8 cellular contexts compared by ENCODE assay signal in genomic region chr22:45688606-45689080, GRCh38. TPM values are rescaled to one million over a fixed set of nuclear protein-coding genes. Genes with fewer than 3 reads are reported as not detected.
A peak's percentile ranks its signal among the peaks of the same experiment; 100 is the strongest.
DNase-seq lines count a peak whose midpoint lies in the region; ATAC-seq and TF ChIP-seq lines count a peak whose summit lies in the region.

No MANE protein-coding gene starts in this region.

- no peak overlapping the region for H3K4me3 Mint-ChIP-seq in brain
- H3K4me3 Mint-ChIP-seq in activated CD4-positive, alpha-beta T cell treated with anti-CD3 and anti-CD28 coated beads, Interleukin-2, amount 10 ng/mL, durations not matched to agents 24 days and 14 days: no peak overlapping the region

- peaks cover 38% of the 10 kb centered on the region for H3K4me1 Mint-ChIP-seq in brain
- peaks cover 7% of the 10 kb centered on the region for H3K4me1 Mint-ChIP-seq in activated CD4-positive, alpha-beta T cell treated with anti-CD3 and anti-CD28 coated beads, Interleukin-2, amount 10 ng/mL, durations not matched to agents 24 days and 14 days

- 14% methylated on average over 4 of the region's 4 CpGs for WGBS in right lobe of liver (ENCODE audit: insufficient coverage, low coverage, low lambda C conversion rate, missing lambda C conversion rate)
- 47 to 53% methylated on average over 4 of the region's 4 CpGs for WGBS in tibial nerve, 2 donors

- H3K36me3 ChIP-seq in right lobe of liver (peaks cover 0 to 15% (median 2%) of the 10 kb centered on the region in 4 donors), tibial nerve (peaks cover 0 to 35% (median 5%) of the 10 kb centered on the region in 3 donors)

- TF ChIP-seq EP300 in tibial nerve (IDR thresholded peaks at IDR 0.05): no peak

- H3K4me1 ChIP-seq in right lobe of liver (peaks cover 0 to 17% (median 3%) of the 10 kb centered on the region in 4 donors), tibial nerve (peaks cover 0 to 64% (median 18%) of the 10 kb centered on the region in 4 donors)

- TF ChIP-seq CTCF in AG10803 (conservative IDR thresholded peaks at IDR 0.05; ENCODE audit: low read length) (no peak), LNCaP clone FGC (IDR thresholded peaks at IDR 0.05; ENCODE audit: control insufficient read depth, extremely low read depth, insufficient read depth) (no peak), brain (conservative IDR thresholded peaks at IDR 0.05) (no peak), right lobe of liver (IDR thresholded peaks at IDR 0.05) (no peak), tibial nerve (IDR thresholded peaks at IDR 0.05) (no peak)

- no peaks in the 10 kb centered on the region for H3K9me3 ChIP-seq in right lobe of liver
- no peaks in the 10 kb centered on the region for H3K9me3 ChIP-seq in tibial nerve

- peak overlapping the region in 3 of 5 experiments; percentile 68 to 78 (median 71) for H3K27ac Mint-ChIP-seq in brain
- no peak overlapping the region for H3K27ac Mint-ChIP-seq in activated CD4-positive, alpha-beta T cell treated with anti-CD3 and anti-CD28 coated beads, Interleukin-2, amount 10 ng/mL, durations not matched to agents 24 days and 14 days

- H3K9me3 Mint-ChIP-seq in brain: no peaks in the 10 kb centered on the region
- H3K9me3 Mint-ChIP-seq in activated CD4-positive, alpha-beta T cell treated with anti-CD3 and anti-CD28 coated beads, Interleukin-2, amount 10 ng/mL, durations not matched to agents 24 days and 14 days: no peaks in the 10 kb centered on the region

- H3K36me3 Mint-ChIP-seq in brain: peaks cover 49% of the 10 kb centered on the region
- peaks cover 22% of the 10 kb centered on the region for H3K36me3 Mint-ChIP-seq in activated CD4-positive, alpha-beta T cell treated with anti-CD3 and anti-CD28 coated beads, Interleukin-2, amount 10 ng/mL, durations not matched to agents 24 days and 14 days (ENCODE audit: low read depth)

- H3K4me3 ChIP-seq in AG10803 (ENCODE audit: low read length) (no peak overlapping the region), LNCaP clone FGC (ENCODE audit: low read depth, low read length) (no peak overlapping the region), right lobe of liver (no peak overlapping the region), tibial nerve (no peak overlapping the region)

- H3K27me3 ChIP-seq in right lobe of liver (no peaks in the 10 kb centered on the region), tibial nerve (no peaks in the 10 kb centered on the region)

- H3K27me3 Mint-ChIP-seq in brain: peaks cover 3% of the 10 kb centered on the region
- H3K27me3 Mint-ChIP-seq in activated CD4-positive, alpha-beta T cell treated with anti-CD3 and anti-CD28 coated beads, Interleukin-2, amount 10 ng/mL, durations not matched to agents 24 days and 14 days: no peaks in the 10 kb centered on the region

- peak; percentile 92 for DNase-seq in AG10803 (ENCODE audit: low read depth)
- peak; percentile 26 for DNase-seq in LNCaP clone FGC (ENCODE audit: low read depth)
- DNase-seq in right lobe of liver: peak in 2 of 3 donors; percentile 44 to 69
- no peak for DNase-seq in activated CD4-positive, alpha-beta T cell treated with anti-CD3 and anti-CD28 coated beads, Interleukin-2, amount 10 ng/mL, durations not matched to agents 24 days and 14 days
- no peak for DNase-seq in activated CD4-positive, alpha-beta T cell treated with anti-CD3 and anti-CD28 coated beads for 1 hour
- no peak for DNase-seq in tibial nerve (ENCODE audit: low spot score in 2 of 2)
- no peak for DNase-seq in NAMALWA (ENCODE audit: low spot score)

- intact Hi-C loops in right lobe of liver (cut with DNase I): no loop called here
- intact Hi-C loops in activated CD4-positive, alpha-beta T cell treated with anti-CD3 and anti-CD28 coated beads, Interleukin-2, amount 10 ng/mL, durations not matched to agents 24 days and 14 days (cut with micrococcal nuclease): no loop called here

- TF ChIP-seq POLR2A in right lobe of liver (IDR thresholded peaks at IDR 0.05) (peak; percentile 26), tibial nerve (IDR thresholded peaks at IDR 0.05) (no peak)

- peak; percentile 85 to 97 (median 94) for ATAC-seq in right lobe of liver

- H3K27ac ChIP-seq in right lobe of liver (peak overlapping the region; percentile 4 to 29 (median 16)), tibial nerve (no peak overlapping the region)

RNA-seq across cellular contexts. Expression of gene ATXN10, which starts 17.0 kb away (rescaled TPM):
- polyA plus RNA-seq in brain (ENCODE audit: insufficient read depth, low read depth, low replicate concordance): 170 TPM
- 100 to 1,000 TPM in 1 of 6 experiments, 10 to 100 TPM in 5; 70.0 to 118 (median 84.3) TPM for total RNA-seq in right lobe of liver
- 121 and 122 TPM in 2 replicates for total RNA-seq in activated CD4-positive, alpha-beta T cell treated with anti-CD3 and anti-CD28 coated beads, Interleukin-2, amount 10 ng/mL, durations not matched to agents 24 days and 14 days
- total RNA-seq in tibial nerve: 100 to 1,000 TPM; 163 to 197 (median 178) TPM

Comparison
In these comparisons a context has a peak if more than half of its experiments do, and no peak if none do; other contexts are left out.
1. DNase-seq: peak in AG10803 (single experiment), LNCaP clone FGC (single experiment) and right lobe of liver (2 of 3); none in activated CD4-positive, alpha-beta T cell treated with anti-CD3 and anti-CD28 coated beads, Interleukin-2, amount 10 ng/mL, durations not matched to agents 24 days and 14 days (single experiment), activated CD4-positive, alpha-beta T cell treated with anti-CD3 and anti-CD28 coated beads for 1 hour (single experiment), tibial nerve (0 of 2) and NAMALWA (single experiment).
2. H3K27ac ChIP-seq: peak in right lobe of liver (3 of 3); none in tibial nerve (0 of 4).